In the genomic region with DNA sequence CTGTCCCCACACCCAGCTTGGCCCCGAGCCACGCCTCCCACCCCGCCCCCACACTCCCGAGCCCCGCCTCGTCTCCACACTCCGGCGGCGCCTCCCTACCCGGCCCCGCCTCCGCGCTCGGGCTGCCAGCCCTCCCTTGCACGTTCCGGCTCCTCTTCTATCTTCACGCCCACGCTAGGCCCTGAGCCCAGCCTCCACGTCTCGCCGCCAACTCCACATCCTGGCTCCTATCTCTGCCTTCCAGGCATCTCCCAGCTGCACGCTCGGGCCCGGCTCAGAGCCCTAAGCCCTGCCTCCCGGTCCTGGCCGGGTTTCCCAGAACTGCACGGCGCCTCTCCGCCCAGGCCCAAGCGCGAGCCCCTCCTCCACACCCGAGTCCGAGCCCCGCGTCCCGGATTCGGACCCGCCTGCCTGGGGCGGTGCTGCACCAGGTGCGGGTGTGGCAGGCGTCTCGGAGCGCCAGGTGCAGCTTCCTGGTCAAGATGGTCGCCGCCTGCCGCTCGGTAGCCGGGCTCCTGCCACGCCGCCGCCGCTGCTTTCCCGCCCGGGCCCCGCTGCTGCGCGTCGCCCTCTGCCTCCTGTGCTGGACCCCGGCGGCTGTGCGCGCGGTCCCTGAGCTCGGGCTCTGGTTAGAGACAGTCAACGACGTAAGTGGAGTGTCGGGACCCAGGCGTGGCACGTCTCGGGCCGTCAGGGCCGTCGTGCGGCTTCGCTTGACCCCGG, we compare ENCODE assay signal across 8 cellular contexts. TPM values are rescaled to one million over a fixed set of nuclear protein-coding genes. Genes with fewer than 3 reads are reported as not detected.
DNase-seq lines count a peak whose midpoint lies in the region; ATAC-seq lines count a peak whose summit lies in the region.

A gene with protein sequence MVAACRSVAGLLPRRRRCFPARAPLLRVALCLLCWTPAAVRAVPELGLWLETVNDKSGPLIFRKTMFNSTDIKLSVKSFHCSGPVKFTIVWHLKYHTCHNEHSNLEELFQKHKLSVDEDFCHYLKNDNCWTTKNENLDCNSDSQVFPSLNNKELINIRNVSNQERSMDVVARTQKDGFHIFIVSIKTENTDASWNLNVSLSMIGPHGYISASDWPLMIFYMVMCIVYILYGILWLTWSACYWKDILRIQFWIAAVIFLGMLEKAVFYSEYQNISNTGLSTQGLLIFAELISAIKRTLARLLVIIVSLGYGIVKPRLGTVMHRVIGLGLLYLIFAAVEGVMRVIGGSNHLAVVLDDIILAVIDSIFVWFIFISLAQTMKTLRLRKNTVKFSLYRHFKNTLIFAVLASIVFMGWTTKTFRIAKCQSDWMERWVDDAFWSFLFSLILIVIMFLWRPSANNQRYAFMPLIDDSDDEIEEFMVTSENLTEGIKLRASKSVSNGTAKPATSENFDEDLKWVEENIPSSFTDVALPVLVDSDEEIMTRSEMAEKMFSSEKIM (plus strand): TSS at position 160 of the 723 bp plus-strand sequence. CDS start 323 bp downstream, at position 483.

- no peaks in the 10 kb centered on the region for H3K36me3 ChIP-seq in aorta (ENCODE audit: control insufficient read depth in 1 of 2, insufficient read depth in 2 of 2, low read length in 1 of 2)

- 0% methylated on average over 65 to 76 of the region's 76 CpGs for WGBS in aorta, 2 donors

- peak; percentile 93 for DNase-seq in NCI-H146 treated with DMSO at 0.1 percent for 48 hours (lab: John Stamatoyannopoulos, UW; ENCODE audit: unreplicated experiment)
- DNase-seq in T-helper 1 cell: peak; percentile 97 to 99 (median 98)
- peak; percentile 98 for DNase-seq in left ventricle myocardium superior
- DNase-seq in pulmonary artery endothelial cell (ENCODE audit: low read depth, low spot score): peak; percentile 93
- DNase-seq in aorta: peak; percentile 99 to 100

- ATAC-seq in GM18498 (IDR thresholded peaks at IDR 0.05; ENCODE audit: unreplicated experiment) (peak; percentile 66), HG02870 (IDR thresholded peaks at IDR 0.05; ENCODE audit: unreplicated experiment) (peak; percentile 59), left ventricle myocardium superior (peak; percentile 79), aorta (ENCODE audit: low FRiP score) (peak; percentile 94)

- H3K4me1 ChIP-seq in aorta (ENCODE audit: control insufficient read depth in 1 of 2, insufficient read depth in 2 of 2, low read length in 2 of 2): no peaks in the 10 kb centered on the region

- H3K27me3 ChIP-seq in aorta (ENCODE audit: control insufficient read depth in 1 of 2, insufficient read depth in 2 of 2, low read length in 1 of 2): no peaks in the 10 kb centered on the region

- peak within 1 kb of the TSS; percentile 64 to 78 for H3K4me3 ChIP-seq in aorta (ENCODE audit: low read length in 2 of 2)

- H3K27ac ChIP-seq in angular gyrus (ENCODE audit: low read depth, low read length) (peak within 1 kb of the TSS; percentile 99), aorta (ENCODE audit: low read depth in 1 of 2, low read length in 2 of 2) (peak within 1 kb of the TSS; percentile 28 to 93)

- no peaks in the 10 kb centered on the region for H3K9me3 ChIP-seq in aorta (ENCODE audit: control insufficient read depth, low read length)

- intact Hi-C loops in left ventricle myocardium superior (cut with micrococcal nuclease): no loop called here
- intact Hi-C loops in aorta (cut with DNase I): loop anchor here in 1 of 2 donors (2.0 kb wide), 1 partner anchor 156 kb away; a partner anchor contains a TSS

RNA-seq across cellular contexts. Expression of the gene that starts here (rescaled TPM):
- total RNA-seq in left ventricle myocardium superior (4.7 TPM), pulmonary artery endothelial cell (30.2 and 42.8 TPM in 2 replicates), aorta (10 to 100 TPM; 28.3 to 31.5 TPM)
- polyA plus RNA-seq in aorta: 10 to 100 TPM in 1 of 2 donors, 1 to 10 TPM in 1; 5.4 to 11.6 TPM

Comparison
In these comparisons a context has a peak if more than half of its experiments do, and no peak if none do; other contexts are left out.
1. Peak in every context shown above with its lines: DNase-seq, ATAC-seq, H3K4me3 ChIP-seq and H3K27ac ChIP-seq.